Comparison of ENCODE assay signal across 1 cellular context in genomic region chr17:64145460-64145750, GRCh38.
TF ChIP-seq lines count a peak whose summit lies in the region.

No MANE protein-coding gene starts in this region.

TF ChIP-seq in GM23338, 12 proteins besides CTCF, POLR2A, EP300 and RAD21 (continued from another document):
- TF ChIP-seq ZNF462 (CRISPR knock-in tag; IDR thresholded peaks at IDR 0.05) (no peak), ETS1 (IDR thresholded peaks at IDR 0.05) (no peak), POLR2AphosphoS5 (IDR thresholded peaks at IDR 0.05; ENCODE audit: low read depth) (no peak), ZNF331 (CRISPR knock-in tag; IDR thresholded peaks at IDR 0.05; ENCODE audit: low read depth) (no peak), EZH2 (IDR thresholded peaks at IDR 0.05; ENCODE audit: low read depth, unreplicated experiment) (no peak), JUNB (IDR thresholded peaks at IDR 0.05; ENCODE audit: unreplicated experiment) (no peak), NANOG (IDR thresholded peaks at IDR 0.05; ENCODE audit: borderline replicate concordance) (no peak)
TF ChIP-seq in GM23338: peak in this region for 0.
